12 cellular contexts compared by ENCODE assay signal in the genomic region with DNA sequence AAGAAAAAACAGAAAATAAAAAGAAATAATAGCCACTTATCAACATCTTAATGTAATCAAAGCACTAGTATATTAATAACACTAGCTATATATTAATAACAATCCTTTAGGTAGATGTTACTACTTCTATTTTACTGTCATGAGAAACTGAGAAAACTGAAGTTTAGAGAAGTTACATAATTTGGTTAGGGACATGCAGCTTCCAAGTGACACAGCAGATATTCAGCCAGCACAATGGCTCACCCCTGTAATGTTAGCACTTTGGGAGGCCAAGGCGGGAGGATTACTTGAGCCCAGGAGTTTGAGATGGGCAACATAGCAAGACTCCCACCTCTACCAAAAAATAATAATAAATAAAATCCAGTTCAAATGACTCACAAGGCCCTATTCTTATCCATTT. TPM values are rescaled to one million over a fixed set of nuclear protein-coding genes. Genes with fewer than 3 reads are reported as not detected.
DNase-seq lines count a peak whose midpoint lies in the region; TF ChIP-seq lines count a peak whose summit lies in the region.
"Had no signal": no experiment of that assay in that cellular context is flagged by ENCODE, and none has a peak within 500 bp of the region (broad histone marks: within the 10 kb centered on the region; RNA-seq: fewer than 3 reads in every experiment).

No MANE protein-coding gene starts in this region.

- DNase-seq in AML-193 (lab: John Stamatoyannopoulos, UW) (peak; percentile 49 to 56), CD14-positive monocyte (ENCODE audit: low spot score) (no peak), NB4 (ENCODE audit: low read depth) (peak; percentile 39), erythroblast (lab: John Stamatoyannopoulos, UW) (peak; percentile 18 to 43), NCI-H446 treated with DMSO at 0.1 percent for 48 hours (lab: John Stamatoyannopoulos, UW) (no peak), C1 segment of cervical spinal cord (lab: John Stamatoyannopoulos, UW) (no peak)
- DNase-seq: Calu3; CD4-positive, alpha-beta T cell; DMS79; GM23248 had no signal

- intact Hi-C loops in CD14-positive monocyte (cut with micrococcal nuclease): loop anchor here (2.0 to 5.0 kb wide), 3 partner anchors 19 to 80 kb away; a partner anchor contains a TSS

- TF ChIP-seq CTCF in CD14-positive monocyte (IDR thresholded peaks at IDR 0.05) (no peak), NB4 (IDR thresholded peaks at IDR 0.05; ENCODE audit: low read depth, low read length) (no peak)

- no peak overlapping the region for H3K4me3 ChIP-seq in NB4 (ENCODE audit: low read depth, low read length)
- H3K4me3 ChIP-seq: A549, GM12878, GM23248 had no signal

- peaks cover 40% of the 10 kb centered on the region for H3K4me1 Mint-ChIP-seq in CD14-positive monocyte

- peaks cover 0 to 5% of the 10 kb centered on the region in 2 donors for H3K36me3 Mint-ChIP-seq in CD14-positive monocyte

- TF ChIP-seq POLR2A in NB4 (IDR thresholded peaks at IDR 0.05; ENCODE audit: extremely low read depth, insufficient read length) (no peak), erythroblast (IDR thresholded peaks at IDR 0.05; ENCODE audit: low read length) (no peak)

- peaks cover 0 to 2% (median 0%) of the 10 kb centered on the region in 7 donors for H3K9me3 Mint-ChIP-seq in CD14-positive monocyte
- H3K9me3 Mint-ChIP-seq: CD4-positive, alpha-beta T cell had no signal

- no peak overlapping the region for H3K4me3 Mint-ChIP-seq in CD14-positive monocyte
- H3K4me3 Mint-ChIP-seq: CD4-positive, alpha-beta T cell had no signal

- peak overlapping the region; percentile 18 to 98 (median 88) for H3K27ac Mint-ChIP-seq in CD14-positive monocyte

- no peaks in the 10 kb centered on the region for H3K27me3 Mint-ChIP-seq in CD14-positive monocyte (ENCODE audit: low read depth in 3 of 3)

RNA-seq across cellular contexts. Expression of a gene that starts 1.9 kb away (rescaled TPM):
- polyA plus RNA-seq in CD14-positive monocyte: 1 to 10 TPM; 5.1 to 6.3 TPM

RNA-seq across cellular contexts. Expression of a gene that starts 25.6 kb away (rescaled TPM):
- polyA plus RNA-seq in CD14-positive monocyte: 10 to 100 TPM; 10.5 to 10.8 TPM

Comparison
In these comparisons a context has a peak if more than half of its experiments do, and no peak if none do; other contexts are left out.
1. DNase-seq: peak in AML-193 (2 of 2), NB4 (single experiment) and erythroblast (2 of 2); none in CD14-positive monocyte (single experiment), NCI-H446 treated with DMSO at 0.1 percent for 48 hours (single experiment) and C1 segment of cervical spinal cord (0 of 14).